ENCODE assay signal across 8 cellular contexts in genomic region chr2:178477443-178478099, GRCh38. TPM values are rescaled to one million over a fixed set of nuclear protein-coding genes. Genes with fewer than 3 reads are reported as not detected.
A peak's percentile ranks its signal among the peaks of the same experiment; 100 is the strongest.
DNase-seq lines count a peak whose midpoint lies in the region; ATAC-seq, FAIRE-seq and TF ChIP-seq lines count a peak whose summit lies in the region.

No MANE protein-coding gene starts in this region.

- no peaks in the 10 kb centered on the region for H3K36me3 ChIP-seq in CD4-positive, CD25-positive, alpha-beta regulatory T cell (ENCODE audit: control insufficient read depth, insufficient read depth, low read length)
- H3K36me3 ChIP-seq in bronchial epithelial cell (ENCODE audit: control insufficient read depth, insufficient read depth, low read length): no peaks in the 10 kb centered on the region

- peaks cover 11% of the 10 kb centered on the region for H3K27me3 Mint-ChIP-seq in CD4-positive, CD25-positive, alpha-beta regulatory T cell
- H3K27me3 Mint-ChIP-seq in natural killer cell treated with Interleukin-12 subunit alpha and Interleukin-12 subunit beta and Interleukin-15 and Interleukin-18, amount 100 ng/mL, for 72 hours: no peaks in the 10 kb centered on the region

- H3K4me3 ChIP-seq in CD4-positive, CD25-positive, alpha-beta regulatory T cell (ENCODE audit: low read depth, low read length): peak overlapping the region; percentile 98
- peak overlapping the region; percentile 70 for H3K4me3 ChIP-seq in bronchial epithelial cell (ENCODE audit: low read depth, low read length)

- FAIRE-seq in bronchial epithelial cell (lab: Jason Lieb, UNC): no peak

- peak overlapping the region; percentile 95 for H3K27ac ChIP-seq in CD4-positive, CD25-positive, alpha-beta regulatory T cell (ENCODE audit: insufficient read depth, low read length, poor library complexity, severe bottlenecking)
- no peak overlapping the region for H3K27ac ChIP-seq in caudate nucleus (ENCODE audit: low read depth, low read length)

- H3K4me1 Mint-ChIP-seq in CD4-positive, CD25-positive, alpha-beta regulatory T cell: peaks cover 21 to 45% (median 30%) of the 10 kb centered on the region in 4 donors
- peaks cover 26 to 33% of the 10 kb centered on the region in 2 donors for H3K4me1 Mint-ChIP-seq in natural killer cell treated with Interleukin-12 subunit alpha and Interleukin-12 subunit beta and Interleukin-15 and Interleukin-18, amount 100 ng/mL, for 72 hours (ENCODE audit: low read depth in 2 of 2)

- no peaks in the 10 kb centered on the region for H3K9me3 Mint-ChIP-seq in CD4-positive, CD25-positive, alpha-beta regulatory T cell
- no peaks in the 10 kb centered on the region for H3K9me3 Mint-ChIP-seq in natural killer cell treated with Interleukin-12 subunit alpha and Interleukin-12 subunit beta and Interleukin-15 and Interleukin-18, amount 100 ng/mL, for 72 hours

- ATAC-seq in CD4-positive, CD25-positive, alpha-beta regulatory T cell (ENCODE audit: low read depth in 2 of 2): no peak
- ATAC-seq in natural killer cell treated with Interleukin-12 subunit alpha and Interleukin-12 subunit beta and Interleukin-15 and Interleukin-18, amount 100 ng/mL, for 72 hours: no peak

- H3K36me3 Mint-ChIP-seq in CD4-positive, CD25-positive, alpha-beta regulatory T cell: no peaks in the 10 kb centered on the region
- H3K36me3 Mint-ChIP-seq in natural killer cell treated with Interleukin-12 subunit alpha and Interleukin-12 subunit beta and Interleukin-15 and Interleukin-18, amount 100 ng/mL, for 72 hours: no peaks in the 10 kb centered on the region

- no peak for TF ChIP-seq CTCF in bronchial epithelial cell (IDR thresholded peaks at IDR 0.05; ENCODE audit: insufficient read depth, low read length, severe bottlenecking)

- peak overlapping the region in 2 of 3 donors; percentile 42 to 99 for H3K27ac Mint-ChIP-seq in CD4-positive, CD25-positive, alpha-beta regulatory T cell
- H3K27ac Mint-ChIP-seq in natural killer cell treated with Interleukin-12 subunit alpha and Interleukin-12 subunit beta and Interleukin-15 and Interleukin-18, amount 100 ng/mL, for 72 hours: no peak overlapping the region

- peak overlapping the region; percentile 96 to 98 (median 98) for H3K4me3 Mint-ChIP-seq in CD4-positive, CD25-positive, alpha-beta regulatory T cell
- peak overlapping the region; percentile 86 for H3K4me3 Mint-ChIP-seq in natural killer cell treated with Interleukin-12 subunit alpha and Interleukin-12 subunit beta and Interleukin-15 and Interleukin-18, amount 100 ng/mL, for 72 hours

- H3K4me1 ChIP-seq in CD4-positive, CD25-positive, alpha-beta regulatory T cell (ENCODE audit: control insufficient read depth, insufficient read depth, low read length, poor library complexity, severe bottlenecking): peaks cover 47% of the 10 kb centered on the region

- peak in 2 of 3 donors; percentile 5 to 6 for DNase-seq in CD4-positive, CD25-positive, alpha-beta regulatory T cell
- DNase-seq in LHCN-M2 (ENCODE audit: low read depth) (peak; percentile 12), bronchial epithelial cell (ENCODE audit: low read depth) (no peak), caudate nucleus (lab: John Stamatoyannopoulos, UW) (no peak), ecto neural progenitor cell (ENCODE audit: low spot score) (no peak)
- DNase-seq in natural killer cell treated with Interleukin-12 subunit alpha and Interleukin-12 subunit beta and Interleukin-15 and Interleukin-18, amount 100 ng/mL, for 72 hours (ENCODE audit: low spot score): no peak
- DNase-seq in stimulated activated naive CD4-positive, alpha-beta T cell (lab: John Stamatoyannopoulos, UW): no peak
- DNase-seq in effector CD4-positive, alpha-beta T cell: no peak

- H3K27me3 ChIP-seq in CD4-positive, CD25-positive, alpha-beta regulatory T cell (ENCODE audit: control insufficient read depth, insufficient read depth, low read length): no peaks in the 10 kb centered on the region
- H3K27me3 ChIP-seq in bronchial epithelial cell (ENCODE audit: control insufficient read depth, insufficient read depth, low read length): no peaks in the 10 kb centered on the region

- H3K9me3 ChIP-seq in CD4-positive, CD25-positive, alpha-beta regulatory T cell (ENCODE audit: control insufficient read depth in 2 of 2, low read length in 2 of 2): no peaks in the 10 kb centered on the region

RNA-seq across cellular contexts. Expression of gene FKBP7, which starts 0.8 kb away (rescaled TPM):
- total RNA-seq in CD4-positive, CD25-positive, alpha-beta regulatory T cell: 0.59 TPM
- polyA plus RNA-seq in CD4-positive, CD25-positive, alpha-beta regulatory T cell: 1 to 10 TPM in 2 of 4 donors, under 1 TPM in 2; 0.42 to 3.1 (median 1.0) TPM
- total RNA-seq in LHCN-M2 (2014; rRNA removed) (51.2 and 51.6 TPM in 2 replicates), bronchial epithelial cell (0.64 and 1.3 TPM in 2 replicates)
- 26.4 TPM for polyA plus RNA-seq in LHCN-M2 (2012)
- total RNA-seq in natural killer cell treated with Interleukin-12 subunit alpha and Interleukin-12 subunit beta and Interleukin-15 and Interleukin-18, amount 100 ng/mL, for 72 hours: 1 to 10 TPM; 2.1 TPM

RNA-seq across cellular contexts. Expression of gene PLEKHA3, which starts 2.7 kb away (rescaled TPM):
- total RNA-seq in CD4-positive, CD25-positive, alpha-beta regulatory T cell: 28.2 TPM
- 10 to 100 TPM; 26.4 to 39.0 (median 27.7) TPM for polyA plus RNA-seq in CD4-positive, CD25-positive, alpha-beta regulatory T cell
- 14.1 and 14.9 TPM in 2 replicates for total RNA-seq in LHCN-M2 (2014; rRNA removed)
- 7.0 TPM for polyA plus RNA-seq in LHCN-M2 (2012)
- total RNA-seq in bronchial epithelial cell: 4.7 and 5.5 TPM in 2 replicates
- total RNA-seq in natural killer cell treated with Interleukin-12 subunit alpha and Interleukin-12 subunit beta and Interleukin-15 and Interleukin-18, amount 100 ng/mL, for 72 hours: 10 to 100 TPM; 36.7 to 41.2 TPM

RNA-seq across cellular contexts. Expression of gene PJVK, which starts 26.4 kb away (rescaled TPM):
- 3.1 TPM for total RNA-seq in CD4-positive, CD25-positive, alpha-beta regulatory T cell
- polyA plus RNA-seq in CD4-positive, CD25-positive, alpha-beta regulatory T cell: under 1 TPM; 0.22 to 0.72 (median 0.45) TPM
- total RNA-seq in LHCN-M2 (2014; rRNA removed) (1.1 and 2.1 TPM in 2 replicates), bronchial epithelial cell (1.2 and 2.4 TPM in 2 replicates)
- polyA plus RNA-seq in LHCN-M2 (2012): 1.2 TPM
- 1 to 10 TPM; 1.5 to 2.8 TPM for total RNA-seq in natural killer cell treated with Interleukin-12 subunit alpha and Interleukin-12 subunit beta and Interleukin-15 and Interleukin-18, amount 100 ng/mL, for 72 hours

RNA-seq across cellular contexts. Expression of gene PRKRA, which starts 26.6 kb away (rescaled TPM):
- 103 TPM for total RNA-seq in CD4-positive, CD25-positive, alpha-beta regulatory T cell
- 10 to 100 TPM; 50.8 to 58.6 (median 52.7) TPM for polyA plus RNA-seq in CD4-positive, CD25-positive, alpha-beta regulatory T cell
- total RNA-seq in LHCN-M2 (2014; rRNA removed) (79.6 and 95.5 TPM in 2 replicates), bronchial epithelial cell (42.6 and 45.5 TPM in 2 replicates)
- 43.0 TPM for polyA plus RNA-seq in LHCN-M2 (2012)
- 10 to 100 TPM; 24.7 to 44.1 TPM for total RNA-seq in natural killer cell treated with Interleukin-12 subunit alpha and Interleukin-12 subunit beta and Interleukin-15 and Interleukin-18, amount 100 ng/mL, for 72 hours

Comparison
In these comparisons a context has a peak if more than half of its experiments do, and no peak if none do; other contexts are left out.
1. DNase-seq: peak in CD4-positive, CD25-positive, alpha-beta regulatory T cell (2 of 3) and LHCN-M2 (single experiment); none in bronchial epithelial cell (single experiment), natural killer cell treated with Interleukin-12 subunit alpha and Interleukin-12 subunit beta and Interleukin-15 and Interleukin-18, amount 100 ng/mL, for 72 hours (single experiment), stimulated activated naive CD4-positive, alpha-beta T cell (0 of 6), caudate nucleus (0 of 61), effector CD4-positive, alpha-beta T cell (single experiment) and ecto neural progenitor cell (single experiment).
2. H3K27ac Mint-ChIP-seq: peak in CD4-positive, CD25-positive, alpha-beta regulatory T cell (2 of 3); none in natural killer cell treated with Interleukin-12 subunit alpha and Interleukin-12 subunit beta and Interleukin-15 and Interleukin-18, amount 100 ng/mL, for 72 hours (0 of 2).
3. RNA of gene FKBP7, which starts 0.8 kb away (total RNA-seq): 51.2 to 51.6 TPM in LHCN-M2; 2.1 TPM in natural killer cell treated with Interleukin-12 subunit alpha and Interleukin-12 subunit beta and Interleukin-15 and Interleukin-18, amount 100 ng/mL, for 72 hours, 0.64 to 1.3 TPM in bronchial epithelial cell and 0.59 TPM in CD4-positive, CD25-positive, alpha-beta regulatory T cell (single experiment); every median in the first group is over 10 times any median in the second.